Comparison of ENCODE assay signal across 11 cellular contexts in genomic region chr16:23829454-23829853, GRCh38. TPM values are rescaled to one million over a fixed set of nuclear protein-coding genes. Genes with fewer than 3 reads are reported as not detected.
"Had no signal": no experiment of that assay in that cellular context is flagged by ENCODE, and none has a peak within 500 bp of the region (broad histone marks: within the 10 kb centered on the region; RNA-seq: fewer than 3 reads in every experiment).

No MANE protein-coding gene starts in this region.

- H3K4me3 ChIP-seq: GM23248, GM23338, HAP-1 had no signal

- FAIRE-seq: H1, H54 had no signal

- H3K27ac ChIP-seq: GM23248 had no signal

- H3K4me2 ChIP-seq: GM23338 had no signal

- H2AFZ ChIP-seq: GM23248, GM23338 had no signal

- ATAC-seq: GM23338, HCT116 had no signal

- H3K4me1 ChIP-seq: HAP-1 had no signal

- H3K36me3 ChIP-seq: HAP-1 had no signal

- DNase-seq: GM23248, GOT3, H7, H9, HCEC 1CT, HFFc6 had no signal

- H3K9me3 ChIP-seq: HAP-1 had no signal

- H3K9ac ChIP-seq: GM23248 had no signal

RNA-seq across cellular contexts. Expression of gene PRKCB, which starts 6.3 kb away (rescaled TPM):
- total RNA-seq: GM23248, HFFc6 had no signal
- polyA plus RNA-seq: GM23248 had no signal
